Comparison of ENCODE assay signal across 8 cellular contexts in genomic region chr19:2783781-2784145, GRCh38. TPM values are rescaled to one million over a fixed set of nuclear protein-coding genes. Genes with fewer than 3 reads are reported as not detected.
DNase-seq lines count a peak whose midpoint lies in the region; ATAC-seq and TF ChIP-seq lines count a peak whose summit lies in the region.

No MANE protein-coding gene starts in this region.

- peaks cover 13% of the 10 kb centered on the region for H3K79me1 ChIP-seq in H9 (ENCODE audit: insufficient read depth, low read depth, low read length, poor library complexity, severe bottlenecking)

- H3K4ac ChIP-seq in H9 (ENCODE audit: low read depth, low read length), result no peak overlapping the region

- H3K36me3 ChIP-seq in SJCRH30 (no peaks in the 10 kb centered on the region), esophagus muscularis mucosa (peaks cover 0 to 8% (median 2%) of the 10 kb centered on the region in 4 donors), sigmoid colon (no peaks in the 10 kb centered on the region)

- peak overlapping the region in 2 of 3 experiments; percentile 95 to 96; a peak in 5 of 7 replicates for H3K27ac Mint-ChIP-seq in H9

- no peak overlapping the region for H2BK120ac ChIP-seq in H9 (ENCODE audit: low read depth, low read length, poor library complexity, severe bottlenecking)

- H3K27me3 ChIP-seq in H9 (ENCODE audit: insufficient read depth, low read length) (no peaks in the 10 kb centered on the region), SJCRH30 (no peaks in the 10 kb centered on the region), esophagus muscularis mucosa (no peaks in the 10 kb centered on the region), sigmoid colon (no peaks in the 10 kb centered on the region)

- H3K36me3 Mint-ChIP-seq in H9 (ENCODE audit: insufficient read depth in 1 of 3, low read depth in 3 of 3), result peaks cover 14 to 37% (median 31%) of the 10 kb centered on the region in 3 experiments

- peaks cover 52% of the 10 kb centered on the region for H3K79me2 ChIP-seq in H9 (ENCODE audit: insufficient read depth, low read length)

- no peak overlapping the region for H3K9ac ChIP-seq in H9 (ENCODE audit: extremely low read depth, insufficient read length, low read length)

- H3K14ac ChIP-seq in H9 (ENCODE audit: insufficient read depth, low read length), result no peak overlapping the region

- intact Hi-C loops in esophagus muscularis mucosa (cut with DNase I), result no loop called here
- intact Hi-C loops in sigmoid colon (cut with DNase I), result loop anchor here (10.0 kb wide), 1 partner anchor 359 kb away; the partner anchor contains the start of gene TIMM13

- no peak overlapping the region for H3K27ac ChIP-seq in H9 (ENCODE audit: insufficient read length, low read depth, low read length)
- H3K27ac ChIP-seq in SJCRH30, result peak overlapping the region; percentile 23; the same call in 1 of the 2 replicates
- H3K27ac ChIP-seq in esophagus muscularis mucosa (replicated peaks in 1 of 4), result peak overlapping the region; percentile 93 to 98 (median 97)
- peak overlapping the region; percentile 87 to 96 (median 94) for H3K27ac ChIP-seq in sigmoid colon

- peaks cover 0 to 4% of the 10 kb centered on the region in 2 experiments; a peak in 1 of 5 replicates for H3K9me3 Mint-ChIP-seq in H9

- DNase-seq in H9, result no peak
- no peak for DNase-seq in SJCRH30
- no peak for DNase-seq in esophagus muscularis mucosa (ENCODE audit: extremely low spot score)
- no peak for DNase-seq in sigmoid colon
- no peak for DNase-seq in GDM1 (lab: John Stamatoyannopoulos, UW)
- no peak for DNase-seq in cerebellum (ENCODE audit: low spot score)

- H2BK20ac ChIP-seq in H9 (ENCODE audit: low read depth, low read length, poor library complexity, severe bottlenecking), result no peak overlapping the region

- H3K4me3 Mint-ChIP-seq in H9, result peak overlapping the region; percentile 90 to 97

- TF ChIP-seq EP300 in esophagus muscularis mucosa (IDR thresholded peaks at IDR 0.05), result no peak
- TF ChIP-seq EP300 in sigmoid colon (IDR thresholded peaks at IDR 0.05), result no peak

- no peak overlapping the region for H3T11ph ChIP-seq in H9 (ENCODE audit: low read length)

- no peaks in the 10 kb centered on the region for H3K4me1 ChIP-seq in H9 (ENCODE audit: insufficient read depth, low read length)
- peaks cover 6% of the 10 kb centered on the region for H3K4me1 ChIP-seq in SJCRH30
- H3K4me1 ChIP-seq in esophagus muscularis mucosa, result peaks cover 63 to 79% (median 66%) of the 10 kb centered on the region in 4 donors
- peaks cover 0 to 66% (median 54%) of the 10 kb centered on the region in 4 donors for H3K4me1 ChIP-seq in sigmoid colon

- no peak overlapping the region for H2BK12ac ChIP-seq in H9 (ENCODE audit: insufficient read length, low read depth, low read length)

- no CpG with 5 or more reads among the region's 7 CpGs for WGBS in H9 (ENCODE audit: extremely low coverage, insufficient read length, low lambda C conversion rate)
- 81% methylated on average over 7 of the region's 7 CpGs for WGBS in esophagus muscularis mucosa
- 82 to 85% methylated on average over 7 of the region's 7 CpGs for WGBS in sigmoid colon, 2 donors

- no peak overlapping the region for H4K5ac ChIP-seq in H9 (ENCODE audit: insufficient read length, low read depth, low read length)

- no peaks in the 10 kb centered on the region for H4K20me1 ChIP-seq in H9 (ENCODE audit: control insufficient read depth, insufficient read depth, insufficient read length)

- peak overlapping the region; percentile 95 for H3K4me3 ChIP-seq in SJCRH30
- H3K4me3 ChIP-seq in esophagus muscularis mucosa, result peak overlapping the region; percentile 91 to 100 (median 99)
- H3K4me3 ChIP-seq in sigmoid colon, result peak overlapping the region in 3 of 4 donors; percentile 76 to 92 (median 88)

- H3K56ac ChIP-seq in H9 (ENCODE audit: insufficient read length, low read depth, low read length), result no peak overlapping the region

- H3K23ac ChIP-seq in H9 (ENCODE audit: insufficient read length, low read depth, low read length), result no peak overlapping the region

- H2BK5ac ChIP-seq in H9 (ENCODE audit: insufficient read length, low read length), result no peak overlapping the region

- peaks cover 14 to 32% of the 10 kb centered on the region in 2 experiments for H3K4me1 Mint-ChIP-seq in H9

- ATAC-seq in HG02884 (IDR thresholded peaks at IDR 0.05; ENCODE audit: unreplicated experiment) (no peak), HG02885 (IDR thresholded peaks at IDR 0.05; ENCODE audit: poor library complexity, unreplicated experiment) (no peak)

- no peak overlapping the region for H4K8ac ChIP-seq in H9 (replicated peaks; ENCODE audit: insufficient read length, low read depth, low read length)

- no peaks in the 10 kb centered on the region for H3K9me3 ChIP-seq in H9 (ENCODE audit: control insufficient read depth, low read depth, low read length)
- H3K9me3 ChIP-seq in SJCRH30 (replicated peaks), result no peaks in the 10 kb centered on the region
- no peaks in the 10 kb centered on the region for H3K9me3 ChIP-seq in esophagus muscularis mucosa
- no peaks in the 10 kb centered on the region for H3K9me3 ChIP-seq in sigmoid colon

- H3K27me3 Mint-ChIP-seq in H9 (ENCODE audit: low read depth), result no peaks in the 10 kb centered on the region; the same call in 1 of the 2 replicates

- H2AK5ac ChIP-seq in H9 (ENCODE audit: insufficient read length, low read length), result no peak overlapping the region

- peaks cover 11% of the 10 kb centered on the region for H3K23me2 ChIP-seq in H9 (ENCODE audit: insufficient read length, low read depth, low read length, poor library complexity, severe bottlenecking)

- no peak overlapping the region for H3K4me2 ChIP-seq in H9 (ENCODE audit: insufficient read depth, insufficient read length, low read length)

- H2BK15ac ChIP-seq in H9 (ENCODE audit: low read depth, low read length), result no peak overlapping the region

- H4K91ac ChIP-seq in H9 (ENCODE audit: insufficient read length, low read depth, low read length), result no peak overlapping the region

- no peak for TF ChIP-seq POLR2A in esophagus muscularis mucosa (IDR thresholded peaks at IDR 0.05; ENCODE audit: low read depth)
- no peak for TF ChIP-seq POLR2A in sigmoid colon (IDR thresholded peaks at IDR 0.05)

- TF ChIP-seq CTCF in H9 (conservative IDR thresholded peaks at IDR 0.05) (no peak), esophagus muscularis mucosa (IDR thresholded peaks at IDR 0.05) (no peak), sigmoid colon (IDR thresholded peaks at IDR 0.05) (no peak)

- no peak overlapping the region for H3K18ac ChIP-seq in H9 (ENCODE audit: insufficient read length, low read depth, low read length)

- H2AFZ ChIP-seq in H9 (ENCODE audit: low read length), result no peak overlapping the region

RNA-seq across cellular contexts. Expression of gene SGTA, which starts 0.7 kb away (rescaled TPM):
- total RNA-seq in H9 (2021) (102 TPM in 2 replicates), esophagus muscularis mucosa (10 to 100 TPM; 53.6 to 71.2 (median 59.2) TPM), sigmoid colon (10 to 100 TPM; 42.5 to 48.1 (median 45.2) TPM), cerebellum (31.6 TPM)
- 102 and 103 TPM in 2 replicates for total RNA-seq in SJCRH30 (2014; rRNA removed; shearing (Covaris generic))
- polyA plus RNA-seq in sigmoid colon, result 10 to 100 TPM; 51.1 to 80.7 (median 55.0) TPM

RNA-seq across cellular contexts. Expression of gene THOP1, which starts 1.5 kb away (rescaled TPM):
- total RNA-seq in H9 (2021), result 150 and 153 TPM in 2 replicates
- total RNA-seq in SJCRH30 (2014; rRNA removed; shearing (Covaris generic)), result 114 and 119 TPM in 2 replicates
- 10 to 100 TPM; 22.8 to 65.3 (median 42.4) TPM for total RNA-seq in esophagus muscularis mucosa
- 10 to 100 TPM; 23.2 to 61.8 (median 33.9) TPM for total RNA-seq in sigmoid colon
- 10 to 100 TPM; 30.0 to 97.0 (median 51.1) TPM for polyA plus RNA-seq in sigmoid colon
- 29.7 TPM for total RNA-seq in cerebellum

RNA-seq across cellular contexts. Expression of gene ZNF554, which starts 35.9 kb away (rescaled TPM):
- total RNA-seq in H9 (2021), result 5.9 and 6.6 TPM in 2 replicates
- 1.3 and 1.6 TPM in 2 replicates for total RNA-seq in SJCRH30 (2014; rRNA removed; shearing (Covaris generic))
- total RNA-seq in esophagus muscularis mucosa, result 1 to 10 TPM; 2.9 to 7.1 (median 4.6) TPM
- total RNA-seq in sigmoid colon, result 1 to 10 TPM; 3.3 to 8.1 (median 4.2) TPM
- polyA plus RNA-seq in sigmoid colon, result 1 to 10 TPM; 1.2 to 2.5 (median 2.4) TPM
- 9.3 TPM for total RNA-seq in cerebellum

RNA-seq across cellular contexts. Expression of gene SLC39A3, which starts 43.9 kb away (rescaled TPM):
- total RNA-seq in H9 (2021) (32.4 and 33.8 TPM in 2 replicates), esophagus muscularis mucosa (10 to 100 TPM; 31.6 to 36.9 (median 33.8) TPM), sigmoid colon (10 to 100 TPM; 15.5 to 21.7 (median 17.5) TPM), cerebellum (17.2 TPM)
- total RNA-seq in SJCRH30 (2014; rRNA removed; shearing (Covaris generic)), result 18.7 and 19.5 TPM in 2 replicates
- polyA plus RNA-seq in sigmoid colon, result 10 to 100 TPM in 1 of 3 donors, 1 to 10 TPM in 2; 7.2 to 35.4 (median 7.4) TPM

RNA-seq across cellular contexts. Expression of gene ZNF555, which starts 57.5 kb away (rescaled TPM):
- total RNA-seq in H9 (2021) (7.5 and 7.8 TPM in 2 replicates), esophagus muscularis mucosa (1 to 10 TPM; 3.0 to 7.5 (median 5.3) TPM), sigmoid colon (10 to 100 TPM in 1 of 4 donors, 1 to 10 TPM in 3; 4.3 to 10.3 (median 6.3) TPM), cerebellum (15.5 TPM)
- 10.7 and 11.8 TPM in 2 replicates for total RNA-seq in SJCRH30 (2014; rRNA removed; shearing (Covaris generic))
- polyA plus RNA-seq in sigmoid colon, result 1 to 10 TPM in 2 of 3 donors, under 1 TPM in 1; 0.92 to 2.4 (median 2.1) TPM
